ENCODE assay signal across 12 cellular contexts in the genomic region with DNA sequence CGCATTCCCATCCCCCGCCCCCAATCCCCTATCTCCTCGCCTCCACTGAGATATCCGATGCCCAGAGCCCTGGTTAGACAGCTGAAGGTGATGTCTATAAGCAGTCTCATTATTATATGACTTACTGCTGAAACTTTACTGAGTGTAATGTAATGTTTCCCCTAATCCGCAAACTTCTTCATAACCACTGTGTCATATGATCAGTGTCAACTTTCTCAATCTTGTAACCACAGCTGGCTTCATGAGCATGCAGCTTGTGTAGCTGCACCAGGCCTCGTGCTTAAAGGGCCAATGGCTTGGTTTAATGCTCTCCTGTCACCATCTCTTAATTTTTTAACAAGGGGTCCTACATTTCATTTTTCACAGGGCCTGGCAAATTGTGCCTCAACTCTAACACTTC. TPM values are rescaled to one million over a fixed set of nuclear protein-coding genes. Genes with fewer than 3 reads are reported as not detected.
DNase-seq lines count a peak whose midpoint lies in the region; ATAC-seq and TF ChIP-seq lines count a peak whose summit lies in the region.
"Had no signal": no experiment of that assay in that cellular context is flagged by ENCODE, and none has a peak within 500 bp of the region (broad histone marks: within the 10 kb centered on the region; RNA-seq: fewer than 3 reads in every experiment).

No MANE protein-coding gene starts in this region.

- ATAC-seq in activated CD4-positive, CD25-positive, alpha-beta regulatory T cell treated with anti-CD3 and anti-CD28 coated beads, Interleukin-2, amount 50 U/mL, for 24 hours, result peak; percentile 54 to 70
- ATAC-seq in omental fat pad (ENCODE audit: low FRiP score), result peak; percentile 14
- ATAC-seq: T-helper 17 cell had no signal

- TF ChIP-seq CTCF in omental fat pad (IDR thresholded peaks at IDR 0.05), result no peak

- in situ Hi-C loops in KBM-7 (cut with MboI; ENCODE audit: low pct_unique_long_range_greater_than_20kb, low sequenced_read_pairs), result no loop called here

- DNase-seq in activated CD4-positive, CD25-positive, alpha-beta regulatory T cell treated with anti-CD3 and anti-CD28 coated beads, Interleukin-2, amount 50 U/mL, for 72 hours, result no peak
- DNase-seq in KBM-7, result peak; percentile 39
- peak; percentile 90 for DNase-seq in amniotic epithelial cell (ENCODE audit: low read depth)
- no peak for DNase-seq in omental fat pad (ENCODE audit: low spot score)
- DNase-seq in mesenteric fat pad (ENCODE audit: low spot score), result no peak
- DNase-seq in NCI-H1436 (lab: John Stamatoyannopoulos, UW), result no peak
- DNase-seq in NCI-H1930 (lab: John Stamatoyannopoulos, UW), result no peak
- DNase-seq: hypothalamus, NCI-H187, T-helper 17 cell had no signal

RNA-seq across cellular contexts. Expression of a gene that starts 8.1 kb away (rescaled TPM):
- total RNA-seq in omental fat pad (not detected), mesenteric fat pad (not detected)
- total RNA-seq: posterior vena cava, T-helper 17 cell had no signal

RNA-seq across cellular contexts. Expression of a gene that starts 53.9 kb away (rescaled TPM):
- total RNA-seq in omental fat pad (10 to 100 TPM; 61.9 to 83.1 (median 72.6) TPM), mesenteric fat pad (56.8 TPM)

Comparison
In these comparisons a context has a peak if more than half of its experiments do, and no peak if none do; other contexts are left out.
1. DNase-seq: peak in KBM-7 (single experiment) and amniotic epithelial cell (single experiment); none in activated CD4-positive, CD25-positive, alpha-beta regulatory T cell treated with anti-CD3 and anti-CD28 coated beads, Interleukin-2, amount 50 U/mL, for 72 hours (single experiment), omental fat pad (single experiment), mesenteric fat pad (single experiment), NCI-H1436 (single experiment) and NCI-H1930 (0 of 2).